ENCODE assay signal across 14 cellular contexts in genomic region chr17:81249233-81250040, GRCh38. TPM values are rescaled to one million over a fixed set of nuclear protein-coding genes. Genes with fewer than 3 reads are reported as not detected.
A peak's percentile ranks its signal among the peaks of the same experiment; 100 is the strongest.
DNase-seq lines count a peak whose midpoint lies in the region; ATAC-seq, FAIRE-seq and TF ChIP-seq lines count a peak whose summit lies in the region.
"Had no signal": no experiment of that assay in that cellular context is flagged by ENCODE, and none has a peak within 500 bp of the region (broad histone marks: within the 10 kb centered on the region; RNA-seq: fewer than 3 reads in every experiment).

No MANE protein-coding gene starts in this region.

- H3K27ac ChIP-seq in A549 (no peak overlapping the region), HEK293 (ENCODE audit: extremely low read depth, low read depth, low read length) (no peak overlapping the region)
- H3K27ac ChIP-seq: neutrophil, suprapubic skin had no signal

- peaks cover 0 to 56% of the 10 kb centered on the region in 2 experiments; a peak in 2 of 3 replicates for H3K36me3 ChIP-seq in HEK293 (ENCODE audit: control insufficient read depth in 2 of 2, insufficient read depth in 1 of 2, low read length in 2 of 2)

- H3K4me1 ChIP-seq in A549, result no peaks in the 10 kb centered on the region
- H3K4me1 ChIP-seq in HEK293 (ENCODE audit: control insufficient read depth, insufficient read depth, low read length), result no peaks in the 10 kb centered on the region

- TF ChIP-seq RAD21 in A549 (conservative IDR thresholded peaks at IDR 0.05 in 1 of 2, IDR thresholded peaks at IDR 0.05 in 1 of 2), result no peak

- no peaks in the 10 kb centered on the region for H3K9me3 Mint-ChIP-seq in endothelial cell (ENCODE audit: unreplicated experiment)
- no peaks in the 10 kb centered on the region for H3K9me3 Mint-ChIP-seq in activated naive CD4-positive, alpha-beta T cell treated with anti-CD3 and anti-CD28 coated beads, Interleukin-2, amount 10 ng/mL, durations not matched to agents 7 days and 5 days
- H3K9me3 Mint-ChIP-seq: activated naive CD4-positive, alpha-beta T cell treated with anti-CD3 and anti-CD28 coated beads, Interleukin-2, amount 50 U/mL, for 24 hours had no signal

- 90% methylated on average over 11 of the region's 15 CpGs for WGBS in A549 (ENCODE audit: missing lambda C conversion rate)

- H3K4me2 ChIP-seq in A549, result no peak overlapping the region

- DNase-seq in A549 (ENCODE audit: low read depth in 1 of 2, low spot score in 1 of 2) (peak in 1 of 2 experiments; percentile 57), endothelial cell (ENCODE audit: low spot score) (no peak)
- DNase-seq in activated naive CD4-positive, alpha-beta T cell treated with anti-CD3 and anti-CD28 coated beads, Interleukin-2, amount 10 ng/mL, durations not matched to agents 7 days and 5 days, result no peak
- DNase-seq in activated naive CD4-positive, alpha-beta T cell (lab: John Stamatoyannopoulos, UW), result no peak
- DNase-seq: DMS79, hypothalamus, MM.1S had no signal

- TF ChIP-seq POLR2A in A549 (IDR thresholded peaks at IDR 0.05; ENCODE audit: low read length), result no peak

- ATAC-seq in A549, result peak in 1 of 2 experiments; percentile 57; a peak in 2 of 6 replicates
- ATAC-seq in GM19023 (IDR thresholded peaks at IDR 0.05; ENCODE audit: unreplicated experiment), result no peak

- peak; percentile 88 for FAIRE-seq in A549 (lab: Jason Lieb, UNC)
- FAIRE-seq: H54 had no signal

- no peak for TF ChIP-seq CTCF in A549 (IDR thresholded peaks at IDR 0.05)
- TF ChIP-seq CTCF in HEK293 (tag by site-specific recombination; IDR thresholded peaks at IDR 0.05), result no peak
- no peak for TF ChIP-seq CTCF in endothelial cell (IDR thresholded peaks at IDR 0.05; ENCODE audit: unreplicated experiment)

- H3K9me3 ChIP-seq in A549 (no peaks in the 10 kb centered on the region), HEK293 (ENCODE audit: control insufficient read depth, insufficient read depth, low read depth, low read length) (no peaks in the 10 kb centered on the region)
- H3K9me3 ChIP-seq: neutrophil, suprapubic skin had no signal

- no peak overlapping the region for H3K27ac Mint-ChIP-seq in endothelial cell (ENCODE audit: unreplicated experiment)
- H3K27ac Mint-ChIP-seq in activated naive CD4-positive, alpha-beta T cell treated with anti-CD3 and anti-CD28 coated beads, Interleukin-2, amount 10 ng/mL, durations not matched to agents 7 days and 5 days, result no peak overlapping the region
- H3K27ac Mint-ChIP-seq: activated naive CD4-positive, alpha-beta T cell treated with anti-CD3 and anti-CD28 coated beads, Interleukin-2, amount 50 U/mL, for 24 hours; B cell had no signal

- POLR2A ChIA-PET in A549 (lab: Yijun Ruan, JAX) (no interaction called here), HEK293 (lab: Yijun Ruan, JAX) (no interaction called here)

- CTCF ChIA-PET in A549 (lab: Yijun Ruan, JAX) (interaction anchor here (2.1 to 2.8 kb wide), 2 partner anchors 11 to 235 kb away, joined by 10 to 13 read pairs; no protein-coding TSS in a partner anchor), HEK293 (lab: Yijun Ruan, JAX) (no interaction called here)
- CTCF ChIA-PET in activated naive CD4-positive, alpha-beta T cell treated with anti-CD3 and anti-CD28 coated beads, Interleukin-2, amount 10 ng/mL, durations not matched to agents 7 days and 5 days (lab: Charles Lee), result no interaction called here

- peaks cover 14% of the 10 kb centered on the region for H3K36me3 Mint-ChIP-seq in endothelial cell (ENCODE audit: low read depth, unreplicated experiment)
- H3K36me3 Mint-ChIP-seq in activated naive CD4-positive, alpha-beta T cell treated with anti-CD3 and anti-CD28 coated beads, Interleukin-2, amount 10 ng/mL, durations not matched to agents 7 days and 5 days, result peaks cover 29% of the 10 kb centered on the region

- peak overlapping the region; percentile 69 for H3K4me3 Mint-ChIP-seq in endothelial cell (ENCODE audit: unreplicated experiment)
- no peak overlapping the region for H3K4me3 Mint-ChIP-seq in activated naive CD4-positive, alpha-beta T cell treated with anti-CD3 and anti-CD28 coated beads, Interleukin-2, amount 10 ng/mL, durations not matched to agents 7 days and 5 days
- H3K4me3 Mint-ChIP-seq: activated naive CD4-positive, alpha-beta T cell treated with anti-CD3 and anti-CD28 coated beads, Interleukin-2, amount 50 U/mL, for 24 hours; B cell had no signal

- H3K4me3 ChIP-seq in A549, result no peak overlapping the region
- H3K4me3 ChIP-seq in HEK293 (ENCODE audit: low read depth, low read length), result no peak overlapping the region
- H3K4me3 ChIP-seq: suprapubic skin had no signal

- TF ChIP-seq EP300 in A549 (IDR thresholded peaks at IDR 0.05), result no peak

- H3K27me3 Mint-ChIP-seq in endothelial cell (ENCODE audit: unreplicated experiment), result peaks cover 17% of the 10 kb centered on the region
- H3K27me3 Mint-ChIP-seq in activated naive CD4-positive, alpha-beta T cell treated with anti-CD3 and anti-CD28 coated beads, Interleukin-2, amount 10 ng/mL, durations not matched to agents 7 days and 5 days, result no peaks in the 10 kb centered on the region
- H3K27me3 Mint-ChIP-seq: activated naive CD4-positive, alpha-beta T cell treated with anti-CD3 and anti-CD28 coated beads, Interleukin-2, amount 50 U/mL, for 24 hours; B cell had no signal

- no peaks in the 10 kb centered on the region for H3K4me1 Mint-ChIP-seq in endothelial cell (ENCODE audit: unreplicated experiment)
- H3K4me1 Mint-ChIP-seq in activated naive CD4-positive, alpha-beta T cell treated with anti-CD3 and anti-CD28 coated beads, Interleukin-2, amount 10 ng/mL, durations not matched to agents 7 days and 5 days, result peaks cover 2% of the 10 kb centered on the region

TF ChIP-seq in A549, 52 proteins besides CTCF, POLR2A, EP300 and RAD21:
- peak; percentile 38 for TF ChIP-seq PBX3 (IDR thresholded peaks at IDR 0.05)
- no peak for TF ChIP-seq GATA3 (IDR thresholded peaks at IDR 0.05; ENCODE audit: borderline replicate concordance)

TF ChIP-seq in HEK293, 187 proteins besides CTCF, POLR2A, EP300 and RAD21 (continues in another document):
- peak; percentile 46; the same call in 1 of the 2 replicates for TF ChIP-seq ZNF513 (tag by site-specific recombination; IDR thresholded peaks at IDR 0.05)
- peak; percentile 42; the same call in 1 of the 2 replicates for TF ChIP-seq ZBTB8A (tag by site-specific recombination; IDR thresholded peaks at IDR 0.05)
- peak; percentile 29; the same call in 1 of the 2 replicates for TF ChIP-seq ZNF366 (tag by site-specific recombination; conservative IDR thresholded peaks at IDR 0.05)
- TF ChIP-seq ZNF555 (tag by site-specific recombination; conservative IDR thresholded peaks at IDR 0.05), result no peak
- no peak for TF ChIP-seq ZNF16 (tag by site-specific recombination; IDR thresholded peaks at IDR 0.05; ENCODE audit: low read depth)
- no peak for TF ChIP-seq KLF10 (tag by site-specific recombination; IDR thresholded peaks at IDR 0.05)

RNA-seq across cellular contexts. Expression of gene NDUFAF8, which starts 10.3 kb away (rescaled TPM):
- polyA plus RNA-seq in A549 (2011; rRNA removed), result 198 and 308 TPM in 2 replicates
- polyA plus RNA-seq in A549 (2012; cell fraction: cytosol; rRNA removed), result 178 and 226 TPM in 2 replicates
- polyA plus RNA-seq in A549 (2012; cell fraction: nucleus; rRNA removed), result 66.7 and 81.5 TPM in 2 replicates
- 173 to 192 TPM (median 179 TPM) in 3 replicates for polyA plus RNA-seq in A549 (2017; fragmentation: RNase III; extraction: RNeasy Plus Mini Kit Qiagen cat#74134 plus additional on column Dnase treatment)
- 24.9 and 39.2 TPM in 2 replicates for polyA minus RNA-seq in A549 (2011; rRNA and poly(A)+ RNA removed)
- total RNA-seq in endothelial cell (ENCODE audit: unreplicated experiment), result 31.2 TPM

RNA-seq across cellular contexts. Expression of gene TEPSIN, which starts 10.6 kb away (rescaled TPM):
- 12.5 TPM in 2 replicates for polyA plus RNA-seq in A549 (2011; rRNA removed)
- 29.0 and 39.6 TPM in 2 replicates for polyA plus RNA-seq in A549 (2012; cell fraction: cytosol; rRNA removed)
- 220 and 367 TPM in 2 replicates for polyA plus RNA-seq in A549 (2012; cell fraction: nucleus; rRNA removed)
- 26.1 to 31.3 TPM (median 30.4 TPM) in 3 replicates for polyA plus RNA-seq in A549 (2017; fragmentation: RNase III; extraction: RNeasy Plus Mini Kit Qiagen cat#74134 plus additional on column Dnase treatment)
- 10.9 and 11.4 TPM in 2 replicates for polyA minus RNA-seq in A549 (2011; rRNA and poly(A)+ RNA removed)
- 43.8 TPM for total RNA-seq in endothelial cell (ENCODE audit: unreplicated experiment)

RNA-seq across cellular contexts. Expression of gene CEP131, which starts 26.7 kb away (rescaled TPM):
- 2.6 and 3.3 TPM in 2 replicates for polyA plus RNA-seq in A549 (2011; rRNA removed)
- polyA plus RNA-seq in A549 (2012; cell fraction: cytosol; rRNA removed), result 15.6 and 18.3 TPM in 2 replicates
- 39.7 and 52.0 TPM in 2 replicates for polyA plus RNA-seq in A549 (2012; cell fraction: nucleus; rRNA removed)
- polyA plus RNA-seq in A549 (2017; fragmentation: RNase III; extraction: RNeasy Plus Mini Kit Qiagen cat#74134 plus additional on column Dnase treatment), result 10.3 to 11.5 TPM (median 10.5 TPM) in 3 replicates
- polyA minus RNA-seq in A549 (2011; rRNA and poly(A)+ RNA removed), result 0.54 and 3.8 TPM in 2 replicates
- total RNA-seq in endothelial cell (ENCODE audit: unreplicated experiment), result 21.1 TPM

RNA-seq across cellular contexts. Expression of gene SLC38A10, which starts 45.7 kb away (rescaled TPM):
- polyA plus RNA-seq in A549 (2011; rRNA removed) (35.8 and 49.3 TPM in 2 replicates), A549 (2017; fragmentation: RNase III; extraction: RNeasy Plus Mini Kit Qiagen cat#74134 plus additional on column Dnase treatment) (59.7 to 72.9 TPM (median 67.4 TPM) in 3 replicates)
- 58.1 and 82.4 TPM in 2 replicates for polyA plus RNA-seq in A549 (2012; cell fraction: cytosol; rRNA removed)
- polyA plus RNA-seq in A549 (2012; cell fraction: nucleus; rRNA removed), result 198 and 284 TPM in 2 replicates
- polyA minus RNA-seq in A549 (2011; rRNA and poly(A)+ RNA removed), result 85.1 and 108 TPM in 2 replicates
- 57.2 TPM for total RNA-seq in endothelial cell (ENCODE audit: unreplicated experiment)

Comparison
In these comparisons a context has a peak if more than half of its experiments do, and no peak if none do; other contexts are left out.
1. Of the 5 proteins assayed by ChIP-seq in both HEK293 and A549: peak only in HEK293: none; only in A549: PBX3; in both: none; in neither: 4.